7 cellular contexts compared by ENCODE assay signal in genomic region chr16:73313950-73314349, GRCh38.
"Had no signal": no experiment of that assay in that cellular context is flagged by ENCODE, and none has a peak within 500 bp of the region (broad histone marks: within the 10 kb centered on the region; RNA-seq: fewer than 3 reads in every experiment).

No MANE protein-coding gene starts in this region.

- FAIRE-seq: G401.6, GM12878, GM12891, GM18507, GM19239 had no signal

- H3K4me3 ChIP-seq: GM12878 had no signal

- ATAC-seq: GM12878 had no signal

- DNase-seq: GDM1, GF-D8 had no signal
